In the genomic region with DNA sequence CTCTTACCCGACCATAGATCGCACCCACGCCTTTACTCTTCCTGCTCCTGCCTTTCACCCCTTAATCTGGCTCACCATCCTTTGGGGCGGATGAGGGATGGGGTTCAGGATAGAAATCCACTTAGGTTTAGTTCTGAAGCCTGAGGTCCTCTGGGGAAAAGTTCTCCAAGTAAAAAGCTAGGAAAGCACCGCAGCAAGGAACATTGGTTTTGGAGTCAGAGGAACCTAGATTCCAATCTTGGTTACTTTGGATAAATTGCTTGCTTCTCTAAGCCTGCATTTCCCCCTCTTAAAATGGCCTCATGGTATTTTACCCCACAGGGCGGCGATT, we compare ENCODE assay signal across 8 cellular contexts. TPM values are rescaled to one million over a fixed set of nuclear protein-coding genes. Genes with fewer than 3 reads are reported as not detected.
A peak's percentile ranks its signal among the peaks of the same experiment; 100 is the strongest.
DNase-seq lines count a peak whose midpoint lies in the region; ATAC-seq and TF ChIP-seq lines count a peak whose summit lies in the region.

No MANE protein-coding gene starts in this region.

- H4K20me1 ChIP-seq in smooth muscle cell (ENCODE audit: low read depth), result peaks cover 24% of the 10 kb centered on the region

- peak overlapping the region; percentile 28 for H2AFZ ChIP-seq in smooth muscle cell (ENCODE audit: low read depth)

- no peaks in the 10 kb centered on the region for H3K9me3 ChIP-seq in T-helper 17 cell (ENCODE audit: control insufficient read depth, low read length, poor library complexity, severe bottlenecking)
- no peaks in the 10 kb centered on the region for H3K9me3 ChIP-seq in smooth muscle cell (replicated peaks; ENCODE audit: low read depth)

- peaks cover 9% of the 10 kb centered on the region for H3K27me3 ChIP-seq in H7 (ENCODE audit: control insufficient read depth, insufficient read depth, low read length)
- no peaks in the 10 kb centered on the region for H3K27me3 ChIP-seq in smooth muscle cell (ENCODE audit: low read depth)

- peaks cover 6% of the 10 kb centered on the region for H3F3A ChIP-seq in smooth muscle cell (ENCODE audit: low read depth)

- no peak for ATAC-seq in T-helper 17 cell
- no peak for ATAC-seq in GM18870 (IDR thresholded peaks at IDR 0.05; ENCODE audit: unreplicated experiment)

- H3K4me3 ChIP-seq in H7 (ENCODE audit: insufficient read depth, low read depth, low read length) (peak overlapping the region; percentile 88), foreskin fibroblast (ENCODE audit: low read depth in 1 of 2, low read length in 2 of 2) (peak overlapping the region; percentile 62 to 77), smooth muscle cell (peak overlapping the region; percentile 84)

- DNase-seq in H7, result no peak
- DNase-seq in T-helper 17 cell, result no peak
- no peak for DNase-seq in foreskin fibroblast
- DNase-seq in smooth muscle cell (lab: John Stamatoyannopoulos, UW; ENCODE audit: unreplicated experiment), result no peak
- DNase-seq in DMS53 treated with DMSO at 0.1 percent for 48 hours (lab: John Stamatoyannopoulos, UW; ENCODE audit: unreplicated experiment), result no peak
- DNase-seq in NCI-H2081 (lab: John Stamatoyannopoulos, UW), result no peak
- no peak for DNase-seq in KBM-7

- 60% methylated on average over 7 of the region's 7 CpGs for WGBS in smooth muscle cell (ENCODE audit: low lambda C conversion rate)

- peak overlapping the region; percentile 98 for H3K4me2 ChIP-seq in smooth muscle cell

- H3K36me3 ChIP-seq in H7 (replicated peaks; ENCODE audit: control insufficient read depth, insufficient read depth, low read length), result no peaks in the 10 kb centered on the region
- no peaks in the 10 kb centered on the region for H3K36me3 ChIP-seq in smooth muscle cell (ENCODE audit: low read depth)

- H3K36me3 Mint-ChIP-seq in T-helper 17 cell (ENCODE audit: low read depth), result peaks cover 7% of the 10 kb centered on the region

- peaks cover 14% of the 10 kb centered on the region for H3K79me2 ChIP-seq in smooth muscle cell (ENCODE audit: low read depth)

- H3K9ac ChIP-seq in smooth muscle cell (ENCODE audit: low read depth), result no peak overlapping the region

- peaks cover 31% of the 10 kb centered on the region for H3K27me3 Mint-ChIP-seq in T-helper 17 cell

- H3K4me1 Mint-ChIP-seq in T-helper 17 cell, result peaks cover 22% of the 10 kb centered on the region

- peak overlapping the region; percentile 53 for H3K27ac Mint-ChIP-seq in T-helper 17 cell

- TF ChIP-seq CTCF in foreskin fibroblast (IDR thresholded peaks at IDR 0.05; ENCODE audit: low read depth, low read length) (no peak), smooth muscle cell (IDR thresholded peaks at IDR 0.05; ENCODE audit: borderline replicate concordance, insufficient read depth, poor library complexity, severe bottlenecking) (no peak)

- H3K4me3 Mint-ChIP-seq in T-helper 17 cell, result peak overlapping the region; percentile 92

- peaks cover 3% of the 10 kb centered on the region for H3K4me1 ChIP-seq in smooth muscle cell (ENCODE audit: low read depth)

- H3K27ac ChIP-seq in smooth muscle cell (ENCODE audit: low read depth), result no peak overlapping the region

- in situ Hi-C loops in KBM-7 (cut with MboI; ENCODE audit: low pct_unique_long_range_greater_than_20kb, low sequenced_read_pairs), result no loop called here

RNA-seq across cellular contexts. Expression of a gene that starts 1.0 kb away (rescaled TPM):
- total RNA-seq in H7 (2014; rRNA removed; shearing (Covaris generic)), result 95.1 and 107 TPM in 2 replicates
- total RNA-seq in T-helper 17 cell (1 to 10 TPM; 1.5 to 6.4 TPM), smooth muscle cell (16.2 and 28.9 TPM in 2 replicates)
- polyA plus RNA-seq in smooth muscle cell, result 14.8 and 16.3 TPM in 2 replicates

RNA-seq across cellular contexts. Expression of a gene that starts 46.1 kb away (rescaled TPM):
- total RNA-seq in H7 (2014; rRNA removed; shearing (Covaris generic)), result 7.8 and 9.9 TPM in 2 replicates
- 1 to 10 TPM; 5.4 TPM for total RNA-seq in T-helper 17 cell
- 0.63 and 1.2 TPM in 2 replicates for total RNA-seq in smooth muscle cell
- 1.4 and 2.1 TPM in 2 replicates for polyA plus RNA-seq in smooth muscle cell
